In the genomic region with DNA sequence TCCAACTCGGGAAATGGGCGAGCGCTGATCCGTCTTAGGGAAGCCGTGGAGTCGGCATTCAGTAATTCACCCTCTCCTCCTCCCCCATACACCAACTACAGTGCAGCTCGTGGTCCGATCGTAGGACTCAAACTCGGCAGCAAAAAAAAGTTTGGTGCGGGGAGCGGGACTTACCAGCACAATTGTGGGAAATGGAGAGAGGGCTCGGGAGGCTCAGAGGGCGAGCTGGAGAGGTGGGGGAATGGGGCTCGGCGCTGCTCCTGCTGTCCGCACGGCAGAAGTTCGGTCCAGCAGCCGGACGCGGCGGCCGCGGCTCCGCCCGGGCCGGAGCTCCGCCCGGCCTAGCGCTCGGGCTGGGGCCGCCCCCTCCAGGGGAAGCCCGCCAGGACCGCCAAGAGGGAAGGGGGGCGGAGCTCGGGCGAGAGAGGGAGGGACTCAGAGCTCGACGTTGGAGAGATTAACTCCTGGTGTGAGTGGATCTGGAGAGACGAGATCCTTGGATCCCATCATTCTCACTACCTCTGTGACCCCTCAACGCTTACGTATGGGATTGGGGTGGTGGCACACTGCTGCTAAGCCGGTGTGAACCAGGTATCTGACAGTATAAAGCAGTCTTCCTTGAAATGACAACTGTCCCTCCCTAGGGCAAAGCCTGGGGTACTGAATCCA, we compare ENCODE assay signal across 8 cellular contexts. TPM values are rescaled to one million over a fixed set of nuclear protein-coding genes. Genes with fewer than 3 reads are reported as not detected.
DNase-seq lines count a peak whose midpoint lies in the region; ATAC-seq and TF ChIP-seq lines count a peak whose summit lies in the region.

No MANE protein-coding gene starts in this region.

- DNase-seq in DMS79 treated with DMSO at 0.1 percent for 48 hours (lab: John Stamatoyannopoulos, UW) (peak; percentile 79), RPMI7951 (ENCODE audit: low read depth) (peak; percentile 88), fibroblast of pulmonary artery (ENCODE audit: low read depth) (peak; percentile 88)
- DNase-seq in activated T-helper 2 cell treated with anti-CD3 and anti-CD28 coated beads, Interferon-gamma antibody, Interleukin-2, Interleukin-4, amounts not matched to agents 10 μg/mL and 5 μg/mL and 100 μg/mL, durations not matched to agents 14 hours and 24 hours and 36 hours (ENCODE audit: low spot score), result peak; percentile 77
- DNase-seq in natural killer cell treated with Interleukin-12 subunit alpha and Interleukin-12 subunit beta and Interleukin-15 and Interleukin-18, amount 100 ng/mL, for 72 hours (ENCODE audit: low spot score), result peak; percentile 91

- peaks cover 13% of the 10 kb centered on the region for H3K36me3 Mint-ChIP-seq in activated T-helper 2 cell treated with anti-CD3 and anti-CD28 coated beads, Interferon-gamma antibody, Interleukin-2, Interleukin-4, amounts not matched to agents 10 μg/mL and 5 μg/mL and 100 μg/mL, durations not matched to agents 14 hours and 24 hours and 36 hours (ENCODE audit: low read depth)
- H3K36me3 Mint-ChIP-seq in natural killer cell treated with Interleukin-12 subunit alpha and Interleukin-12 subunit beta and Interleukin-15 and Interleukin-18, amount 100 ng/mL, for 72 hours, result peaks cover 10% of the 10 kb centered on the region
- H3K36me3 Mint-ChIP-seq in stimulated activated naive CD8-positive, alpha-beta T cell treated with anti-CD3 and anti-CD28 coated beads, Interleukin-15, Interleukin-2, amounts not matched to agents 100 ng/mL and 50 ng/mL, for 24 hours (ENCODE audit: low read depth), result peaks cover 14% of the 10 kb centered on the region

- no peak for TF ChIP-seq CTCF in fibroblast of pulmonary artery (IDR thresholded peaks at IDR 0.05; ENCODE audit: low read length, missing control alignments)

- H3K4me3 ChIP-seq in fibroblast of pulmonary artery (replicated peaks; ENCODE audit: low read depth, low read length), result peak overlapping the region; percentile 99

- peak overlapping the region; percentile 89 for H3K27ac Mint-ChIP-seq in activated T-helper 2 cell treated with anti-CD3 and anti-CD28 coated beads, Interferon-gamma antibody, Interleukin-2, Interleukin-4, amounts not matched to agents 10 μg/mL and 5 μg/mL and 100 μg/mL, durations not matched to agents 14 hours and 24 hours and 36 hours
- H3K27ac Mint-ChIP-seq in natural killer cell treated with Interleukin-12 subunit alpha and Interleukin-12 subunit beta and Interleukin-15 and Interleukin-18, amount 100 ng/mL, for 72 hours, result peak overlapping the region; percentile 63 to 84
- peak overlapping the region; percentile 85 for H3K27ac Mint-ChIP-seq in stimulated activated naive CD8-positive, alpha-beta T cell treated with anti-CD3 and anti-CD28 coated beads, Interleukin-15, Interleukin-2, amounts not matched to agents 100 ng/mL and 50 ng/mL, for 24 hours

- H3K9me3 Mint-ChIP-seq in activated T-helper 2 cell treated with anti-CD3 and anti-CD28 coated beads, Interferon-gamma antibody, Interleukin-2, Interleukin-4, amounts not matched to agents 10 μg/mL and 5 μg/mL and 100 μg/mL, durations not matched to agents 14 hours and 24 hours and 36 hours, result no peaks in the 10 kb centered on the region
- H3K9me3 Mint-ChIP-seq in natural killer cell treated with Interleukin-12 subunit alpha and Interleukin-12 subunit beta and Interleukin-15 and Interleukin-18, amount 100 ng/mL, for 72 hours, result no peaks in the 10 kb centered on the region
- H3K9me3 Mint-ChIP-seq in stimulated activated naive CD8-positive, alpha-beta T cell treated with anti-CD3 and anti-CD28 coated beads, Interleukin-15, Interleukin-2, amounts not matched to agents 100 ng/mL and 50 ng/mL, for 24 hours, result no peaks in the 10 kb centered on the region

- intact Hi-C loops in activated T-helper 2 cell treated with anti-CD3 and anti-CD28 coated beads, Interferon-gamma antibody, Interleukin-2, Interleukin-4, amounts not matched to agents 10 μg/mL and 5 μg/mL and 100 μg/mL, durations not matched to agents 14 hours and 24 hours and 36 hours (cut with micrococcal nuclease), result loop anchor here (1.0 to 2.0 kb wide), 2 partner anchors 35 to 59 kb away; a partner anchor contains a TSS

- H3K27me3 Mint-ChIP-seq in activated T-helper 2 cell treated with anti-CD3 and anti-CD28 coated beads, Interferon-gamma antibody, Interleukin-2, Interleukin-4, amounts not matched to agents 10 μg/mL and 5 μg/mL and 100 μg/mL, durations not matched to agents 14 hours and 24 hours and 36 hours (ENCODE audit: low read depth), result peaks cover 16% of the 10 kb centered on the region
- H3K27me3 Mint-ChIP-seq in natural killer cell treated with Interleukin-12 subunit alpha and Interleukin-12 subunit beta and Interleukin-15 and Interleukin-18, amount 100 ng/mL, for 72 hours, result peaks cover 0 to 3% of the 10 kb centered on the region in 2 donors
- peaks cover 7% of the 10 kb centered on the region for H3K27me3 Mint-ChIP-seq in stimulated activated naive CD8-positive, alpha-beta T cell treated with anti-CD3 and anti-CD28 coated beads, Interleukin-15, Interleukin-2, amounts not matched to agents 100 ng/mL and 50 ng/mL, for 24 hours

- ATAC-seq in GM21737 (IDR thresholded peaks at IDR 0.05; ENCODE audit: unreplicated experiment), result peak; percentile 73
- ATAC-seq in natural killer cell treated with Interleukin-12 subunit alpha and Interleukin-12 subunit beta and Interleukin-15 and Interleukin-18, amount 100 ng/mL, for 72 hours, result peak; percentile 88

- no peaks in the 10 kb centered on the region for H3K9me3 ChIP-seq in KOPT-K1 (ENCODE audit: insufficient read depth, low read length, poor library complexity, severe bottlenecking)

- peak overlapping the region; percentile 71 for H3K27ac ChIP-seq in KOPT-K1 (ENCODE audit: low read depth, low read length, poor library complexity, severe bottlenecking)

- peak overlapping the region; percentile 93 for H3K4me3 Mint-ChIP-seq in activated T-helper 2 cell treated with anti-CD3 and anti-CD28 coated beads, Interferon-gamma antibody, Interleukin-2, Interleukin-4, amounts not matched to agents 10 μg/mL and 5 μg/mL and 100 μg/mL, durations not matched to agents 14 hours and 24 hours and 36 hours (ENCODE audit: low read depth)
- H3K4me3 Mint-ChIP-seq in natural killer cell treated with Interleukin-12 subunit alpha and Interleukin-12 subunit beta and Interleukin-15 and Interleukin-18, amount 100 ng/mL, for 72 hours, result peak overlapping the region; percentile 95
- peak overlapping the region; percentile 97 for H3K4me3 Mint-ChIP-seq in stimulated activated naive CD8-positive, alpha-beta T cell treated with anti-CD3 and anti-CD28 coated beads, Interleukin-15, Interleukin-2, amounts not matched to agents 100 ng/mL and 50 ng/mL, for 24 hours

- peaks cover 11% of the 10 kb centered on the region for H3K4me1 Mint-ChIP-seq in activated T-helper 2 cell treated with anti-CD3 and anti-CD28 coated beads, Interferon-gamma antibody, Interleukin-2, Interleukin-4, amounts not matched to agents 10 μg/mL and 5 μg/mL and 100 μg/mL, durations not matched to agents 14 hours and 24 hours and 36 hours (ENCODE audit: low read depth)
- H3K4me1 Mint-ChIP-seq in natural killer cell treated with Interleukin-12 subunit alpha and Interleukin-12 subunit beta and Interleukin-15 and Interleukin-18, amount 100 ng/mL, for 72 hours (ENCODE audit: low read depth in 2 of 2), result peaks cover 11 to 12% of the 10 kb centered on the region in 2 donors
- H3K4me1 Mint-ChIP-seq in stimulated activated naive CD8-positive, alpha-beta T cell treated with anti-CD3 and anti-CD28 coated beads, Interleukin-15, Interleukin-2, amounts not matched to agents 100 ng/mL and 50 ng/mL, for 24 hours (ENCODE audit: low read depth), result peaks cover 9% of the 10 kb centered on the region

- peaks cover 9% of the 10 kb centered on the region; the same call in 1 of the 2 replicates for H3K36me3 ChIP-seq in KOPT-K1 (ENCODE audit: insufficient read depth, low read length)

RNA-seq across cellular contexts. Expression of a gene that starts 0.7 kb away (rescaled TPM):
- 13.3 and 16.3 TPM in 2 replicates for total RNA-seq in RPMI7951 (2014; rRNA removed; shearing (Covaris generic))
- total RNA-seq in activated T-helper 2 cell treated with anti-CD3 and anti-CD28 coated beads, Interferon-gamma antibody, Interleukin-2, Interleukin-4, amounts not matched to agents 10 μg/mL and 5 μg/mL and 100 μg/mL, durations not matched to agents 14 hours and 24 hours and 36 hours, result 21.1 and 21.3 TPM in 2 replicates
- total RNA-seq in natural killer cell treated with Interleukin-12 subunit alpha and Interleukin-12 subunit beta and Interleukin-15 and Interleukin-18, amount 100 ng/mL, for 72 hours, result 10 to 100 TPM; 24.3 to 31.1 TPM

RNA-seq across cellular contexts. Expression of a gene that starts 14.2 kb away (rescaled TPM):
- 4.3 and 5.7 TPM in 2 replicates for total RNA-seq in RPMI7951 (2014; rRNA removed; shearing (Covaris generic))
- total RNA-seq in activated T-helper 2 cell treated with anti-CD3 and anti-CD28 coated beads, Interferon-gamma antibody, Interleukin-2, Interleukin-4, amounts not matched to agents 10 μg/mL and 5 μg/mL and 100 μg/mL, durations not matched to agents 14 hours and 24 hours and 36 hours, result 2.6 and 3.4 TPM in 2 replicates
- 1 to 10 TPM; 4.8 to 5.6 TPM for total RNA-seq in natural killer cell treated with Interleukin-12 subunit alpha and Interleukin-12 subunit beta and Interleukin-15 and Interleukin-18, amount 100 ng/mL, for 72 hours

RNA-seq across cellular contexts. Expression of a gene that starts 26.0 kb away (rescaled TPM):
- 0.12 TPM in 1 of 2 replicates, not detected in the other for total RNA-seq in RPMI7951 (2014; rRNA removed; shearing (Covaris generic))
- 0.23 and 0.37 TPM in 2 replicates for total RNA-seq in activated T-helper 2 cell treated with anti-CD3 and anti-CD28 coated beads, Interferon-gamma antibody, Interleukin-2, Interleukin-4, amounts not matched to agents 10 μg/mL and 5 μg/mL and 100 μg/mL, durations not matched to agents 14 hours and 24 hours and 36 hours
- total RNA-seq in natural killer cell treated with Interleukin-12 subunit alpha and Interleukin-12 subunit beta and Interleukin-15 and Interleukin-18, amount 100 ng/mL, for 72 hours, result under 1 TPM; 0.12 to 0.14 TPM

RNA-seq across cellular contexts. Expression of a gene that starts 35.6 kb away (rescaled TPM):
- total RNA-seq in RPMI7951 (2014; rRNA removed; shearing (Covaris generic)), result 33.9 and 37.2 TPM in 2 replicates
- 31.6 and 33.4 TPM in 2 replicates for total RNA-seq in activated T-helper 2 cell treated with anti-CD3 and anti-CD28 coated beads, Interferon-gamma antibody, Interleukin-2, Interleukin-4, amounts not matched to agents 10 μg/mL and 5 μg/mL and 100 μg/mL, durations not matched to agents 14 hours and 24 hours and 36 hours
- 10 to 100 TPM; 51.4 to 87.4 TPM for total RNA-seq in natural killer cell treated with Interleukin-12 subunit alpha and Interleukin-12 subunit beta and Interleukin-15 and Interleukin-18, amount 100 ng/mL, for 72 hours

RNA-seq across cellular contexts. Expression of a gene that starts 35.7 kb away (rescaled TPM):
- 9.6 and 10.2 TPM in 2 replicates for total RNA-seq in RPMI7951 (2014; rRNA removed; shearing (Covaris generic))
- 15.5 TPM in 2 replicates for total RNA-seq in activated T-helper 2 cell treated with anti-CD3 and anti-CD28 coated beads, Interferon-gamma antibody, Interleukin-2, Interleukin-4, amounts not matched to agents 10 μg/mL and 5 μg/mL and 100 μg/mL, durations not matched to agents 14 hours and 24 hours and 36 hours
- 10 to 100 TPM; 22.9 to 36.0 TPM for total RNA-seq in natural killer cell treated with Interleukin-12 subunit alpha and Interleukin-12 subunit beta and Interleukin-15 and Interleukin-18, amount 100 ng/mL, for 72 hours

Comparison
In these comparisons a context has a peak if more than half of its experiments do, and no peak if none do; other contexts are left out.
1. Peak in every context shown above with its lines: DNase-seq, ATAC-seq, H3K4me3 ChIP-seq and H3K27ac ChIP-seq.